24 cellular contexts compared by ENCODE assay signal in genomic region chr16:86701286-86701975, GRCh38.
DNase-seq lines count a peak whose midpoint lies in the region; ATAC-seq and TF ChIP-seq lines count a peak whose summit lies in the region.
"Had no signal": no experiment of that assay in that cellular context is flagged by ENCODE, and none has a peak within 500 bp of the region (broad histone marks: within the 10 kb centered on the region; RNA-seq: fewer than 3 reads in every experiment).

No MANE protein-coding gene starts in this region.

- TF ChIP-seq CTCF in GM23338 (conservative IDR thresholded peaks at IDR 0.05; ENCODE audit: low read depth in 2 of 2): no peak
- TF ChIP-seq CTCF in sigmoid colon (IDR thresholded peaks at IDR 0.05): no peak
- TF ChIP-seq CTCF in BE2C (IDR thresholded peaks at IDR 0.05; ENCODE audit: low read depth, low read length): no peak

- no peaks in the 10 kb centered on the region for H3F3A ChIP-seq in GM23338 (replicated peaks; ENCODE audit: low read depth)

- H3K36me3 ChIP-seq in GM23338 (ENCODE audit: insufficient read depth): no peaks in the 10 kb centered on the region
- no peaks in the 10 kb centered on the region for H3K36me3 ChIP-seq in sigmoid colon
- H3K36me3 ChIP-seq in BE2C: no peaks in the 10 kb centered on the region
- H3K36me3 ChIP-seq: BLaER1 had no signal

- no peak overlapping the region for H3K4me2 ChIP-seq in GM23338
- H3K4me2 ChIP-seq: A549, BLaER1 had no signal

- H3K9me3 Mint-ChIP-seq in GM23338: peaks cover 8% of the 10 kb centered on the region; the same call in 2 of the 3 replicates
- H3K9me3 Mint-ChIP-seq: CD4-positive, CD25-positive, alpha-beta regulatory T cell; CD8-positive, alpha-beta memory T cell had no signal

- peak overlapping the region; percentile 52; the same call in 1 of the 2 replicates for H2AFZ ChIP-seq in GM23338

- no peaks in the 10 kb centered on the region for H3K27me3 Mint-ChIP-seq in GM23338 (ENCODE audit: insufficient read depth, low read depth, poor library complexity)
- H3K27me3 Mint-ChIP-seq: CD4-positive, CD25-positive, alpha-beta regulatory T cell had no signal

- H3K27ac ChIP-seq in GM23338 (ENCODE audit: low read depth): no peak overlapping the region
- no peak overlapping the region for H3K27ac ChIP-seq in sigmoid colon
- H3K27ac ChIP-seq: 22Rv1, A549, BLaER1 had no signal

- DNase-seq in GM23338 (ENCODE audit: low spot score) (no peak), mesenteric fat pad (ENCODE audit: low spot score) (peak; percentile 62), sigmoid colon (peak; percentile 64), BE2C (no peak)
- DNase-seq: AML-193; C1 segment of cervical spinal cord; CD4-positive, alpha-beta memory T cell; CD4-positive, CD25-positive, alpha-beta regulatory T cell; CD8-positive, alpha-beta memory T cell; COR-L47; DMS 273 treated with DMSO at 0.1 percent for 48 hours; DMS153; DMS53; DMS79; DND-41; EL; GDM1 had no signal

- ATAC-seq in GM23338 (no peak), GM19023 (IDR thresholded peaks at IDR 0.05; ENCODE audit: unreplicated experiment) (no peak)
- ATAC-seq: A549, GM12878 had no signal

- no peak for TF ChIP-seq POLR2A in sigmoid colon (IDR thresholded peaks at IDR 0.05)

- H3K27me3 ChIP-seq in GM23338 (ENCODE audit: insufficient read depth) (no peaks in the 10 kb centered on the region), sigmoid colon (peaks cover 0 to 40% (median 0%) of the 10 kb centered on the region in 3 donors), BE2C (no peaks in the 10 kb centered on the region)
- H3K27me3 ChIP-seq: BLaER1 had no signal

- H3K4me1 Mint-ChIP-seq in GM23338: peaks cover 8% of the 10 kb centered on the region; the same call in 2 of the 3 replicates
- H3K4me1 Mint-ChIP-seq: B cell; CD14-positive monocyte; CD4-positive, alpha-beta memory T cell; CD4-positive, CD25-positive, alpha-beta regulatory T cell; CD8-positive, alpha-beta memory T cell had no signal

- intact Hi-C loops in sigmoid colon (cut with DNase I): no loop called here

- no peaks in the 10 kb centered on the region for H3K79me2 ChIP-seq in GM23338 (replicated peaks; ENCODE audit: insufficient read depth)

- WGBS in sigmoid colon, 2 donors: 93 to 96% methylated on average over 30 of the region's 30 CpGs

- 0 out of 2 replicates have a peak, but pooled peaks cover 4% of the 10 kb centered on the region for H3K9me2 ChIP-seq in GM23338 (ENCODE audit: insufficient read depth)

- peaks cover 2% of the 10 kb centered on the region; the same call in 1 of the 3 replicates for H3K36me3 Mint-ChIP-seq in GM23338 (ENCODE audit: low read depth)
- H3K36me3 Mint-ChIP-seq: CD14-positive monocyte; CD4-positive, alpha-beta memory T cell; CD4-positive, CD25-positive, alpha-beta regulatory T cell; CD8-positive, alpha-beta memory T cell had no signal

- H3K4me3 Mint-ChIP-seq in GM23338: no peak overlapping the region
- H3K4me3 Mint-ChIP-seq: B cell; CD14-positive monocyte; CD4-positive, alpha-beta memory T cell; CD4-positive, CD25-positive, alpha-beta regulatory T cell; CD8-positive, alpha-beta memory T cell had no signal

- H3K4me3 ChIP-seq in GM23338 (no peak overlapping the region), sigmoid colon (no peak overlapping the region), BE2C (ENCODE audit: low read depth, low read length) (no peak overlapping the region)
- H3K4me3 ChIP-seq: A549, BLaER1, GM12878 had no signal

- H3K4me1 ChIP-seq in GM23338 (ENCODE audit: insufficient read depth) (no peaks in the 10 kb centered on the region), sigmoid colon (no peaks in the 10 kb centered on the region), BE2C (no peaks in the 10 kb centered on the region)
- H3K4me1 ChIP-seq: A549, BLaER1 had no signal

- no peaks in the 10 kb centered on the region for H4K20me1 ChIP-seq in GM23338 (replicated peaks; ENCODE audit: insufficient read depth)
- H4K20me1 ChIP-seq: BLaER1 had no signal

- no peak overlapping the region for H3K27ac Mint-ChIP-seq in GM23338
- H3K27ac Mint-ChIP-seq: B cell; CD14-positive monocyte; CD4-positive, alpha-beta memory T cell; CD4-positive, CD25-positive, alpha-beta regulatory T cell; CD8-positive, alpha-beta memory T cell had no signal

- no peaks in the 10 kb centered on the region for H3K9me3 ChIP-seq in sigmoid colon
- H3K9me3 ChIP-seq in BE2C: no peaks in the 10 kb centered on the region
- H3K9me3 ChIP-seq: A549, BLaER1 had no signal

- no peak for TF ChIP-seq EP300 in sigmoid colon (IDR thresholded peaks at IDR 0.05)

TF ChIP-seq in GM23338, 12 proteins besides CTCF, POLR2A, EP300 and RAD21 (continues in another document):
- no peak for TF ChIP-seq POLR2AphosphoS5 (IDR thresholded peaks at IDR 0.05; ENCODE audit: low read depth)
- no peak for TF ChIP-seq ZNF114 (CRISPR knock-in tag; IDR thresholded peaks at IDR 0.05)
- TF ChIP-seq ZNF462 (CRISPR knock-in tag; IDR thresholded peaks at IDR 0.05): no peak
- TF ChIP-seq EZH2 (IDR thresholded peaks at IDR 0.05; ENCODE audit: low read depth, unreplicated experiment): no peak
- TF ChIP-seq ETS1 (IDR thresholded peaks at IDR 0.05): no peak
- no peak for TF ChIP-seq ZNF331 (CRISPR knock-in tag; IDR thresholded peaks at IDR 0.05; ENCODE audit: low read depth)
- TF ChIP-seq EZH2phosphoT487 (IDR thresholded peaks at IDR 0.05; ENCODE audit: unreplicated experiment): no peak
- TF ChIP-seq JUNB (IDR thresholded peaks at IDR 0.05; ENCODE audit: unreplicated experiment): no peak

Comparison
In these comparisons a context has a peak if more than half of its experiments do, and no peak if none do; other contexts are left out.
1. DNase-seq: peak in mesenteric fat pad (single experiment) and sigmoid colon (single experiment); none in GM23338 (single experiment) and BE2C (single experiment).